In the genomic region with DNA sequence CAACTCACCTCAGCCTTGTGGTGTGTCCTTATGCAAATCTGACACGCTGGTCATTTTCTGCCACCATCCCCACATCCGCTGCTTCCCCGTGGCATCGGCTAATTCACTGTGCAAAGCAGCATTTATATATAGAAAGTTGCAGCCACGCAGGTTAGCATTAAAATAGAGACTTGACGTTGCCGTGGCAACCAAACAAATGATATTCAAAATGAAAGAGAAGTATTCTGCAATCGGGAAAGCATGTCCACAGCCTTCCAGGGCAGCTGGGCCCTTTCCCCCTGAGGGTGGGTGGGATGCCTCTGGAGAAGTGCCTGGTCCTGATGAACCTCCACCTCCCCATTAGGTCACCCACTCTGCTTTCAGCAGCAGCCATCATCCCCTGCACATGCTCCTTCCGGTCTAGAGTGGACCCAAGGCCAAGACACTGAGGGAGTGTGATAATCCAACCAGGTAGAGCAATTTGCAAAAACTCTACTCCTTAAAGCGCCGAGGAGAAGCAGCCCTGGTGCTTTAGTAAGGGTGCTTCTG, we compare ENCODE assay signal across 8 cellular contexts.
DNase-seq lines count a peak whose midpoint lies in the region; ATAC-seq, FAIRE-seq and TF ChIP-seq lines count a peak whose summit lies in the region.

No MANE protein-coding gene starts in this region.

- SMC1A ChIA-PET in GM12878 (lab: Charles Lee; ENCODE audit: uncharacterized antibody, unreplicated experiment) = interaction anchor here (0.8 kb wide), 1 partner anchor 13 kb away, joined by 4 read pairs; no protein-coding TSS in a partner anchor

- peak; percentile 21 to 84; a peak in 2 of 4 replicates for TF ChIP-seq EP300 in GM12878 (IDR thresholded peaks at IDR 0.05; ENCODE audit: borderline replicate concordance in 1 of 2, control insufficient read depth in 1 of 2, low read depth in 2 of 2, low read length in 2 of 2)

- peaks cover 31% of the 10 kb centered on the region for H3K4me1 Mint-ChIP-seq in stimulated activated effector memory CD8-positive, alpha-beta T cell treated with anti-CD3 and anti-CD28 coated beads, Interleukin-12 subunit alpha, Interleukin-12 subunit beta, amount 100 ng/mL, for 72 hours
- peaks cover 21% of the 10 kb centered on the region for H3K4me1 Mint-ChIP-seq in WTC11

- BruUV-seq in GM12878 (replicated peaks; lab: Mats Ljungman, UMichigan) = no TSS peak

- CTCF ChIA-PET in GM12878 (lab: Yijun Ruan, JAX) = no interaction called here
- CTCF ChIA-PET in WTC11 (lab: Charles Lee) = interaction anchor here (0.6 kb wide), 1 partner anchor 19 kb away, joined by 6 read pairs; no protein-coding TSS in a partner anchor

- no peaks in the 10 kb centered on the region for H3K9me3 Mint-ChIP-seq in stimulated activated effector memory CD8-positive, alpha-beta T cell treated with anti-CD3 and anti-CD28 coated beads, Interleukin-12 subunit alpha, Interleukin-12 subunit beta, amount 100 ng/mL, for 72 hours
- peaks cover 9% of the 10 kb centered on the region for H3K9me3 Mint-ChIP-seq in WTC11
- no peaks in the 10 kb centered on the region for H3K9me3 Mint-ChIP-seq in activated naive CD4-positive, alpha-beta T cell treated with anti-CD3 and anti-CD28 coated beads, Interleukin-2, amount 50 U/mL, for 72 hours

- DNase-seq in GM12878 (ENCODE audit: low read depth, low spot score) = peak; percentile 95
- no peak for DNase-seq in stimulated activated effector memory CD8-positive, alpha-beta T cell treated with anti-CD3 and anti-CD28 coated beads, Interleukin-12 subunit alpha, Interleukin-12 subunit beta, amount 100 ng/mL, for 72 hours (ENCODE audit: low spot score in 2 of 2)
- DNase-seq in WTC11 (ENCODE audit: low spot score) = no peak
- no peak for DNase-seq in SJCRH30
- DNase-seq in activated effector memory CD4-positive, alpha-beta T cell treated with Interleukin-2 at 50 U/mL for 16 hours = no peak
- no peak for DNase-seq in activated naive CD4-positive, alpha-beta T cell treated with anti-CD3 and anti-CD28 coated beads, Interleukin-2, amount 50 U/mL, for 72 hours (ENCODE audit: low spot score in 2 of 2)

- no peaks in the 10 kb centered on the region for H3K79me2 ChIP-seq in GM12878 (ENCODE audit: control insufficient read depth, insufficient read depth, low read length)

- no peak overlapping the region for H3K4me3 Mint-ChIP-seq in stimulated activated effector memory CD8-positive, alpha-beta T cell treated with anti-CD3 and anti-CD28 coated beads, Interleukin-12 subunit alpha, Interleukin-12 subunit beta, amount 100 ng/mL, for 72 hours
- H3K4me3 Mint-ChIP-seq in WTC11 = no peak overlapping the region

- H3K27ac Mint-ChIP-seq in stimulated activated effector memory CD8-positive, alpha-beta T cell treated with anti-CD3 and anti-CD28 coated beads, Interleukin-12 subunit alpha, Interleukin-12 subunit beta, amount 100 ng/mL, for 72 hours = peak overlapping the region; percentile 45
- H3K27ac Mint-ChIP-seq in WTC11 = no peak overlapping the region
- H3K27ac Mint-ChIP-seq in activated naive CD4-positive, alpha-beta T cell treated with anti-CD3 and anti-CD28 coated beads, Interleukin-2, amount 50 U/mL, for 72 hours = no peak overlapping the region

- intact Hi-C loops in GM12878 (cut with micrococcal nuclease; ENCODE audit: unreplicated experiment) = loop anchor here (2.0 kb wide), 1 partner anchor 19 kb away; no protein-coding TSS in a partner anchor

- peak; percentile 88 for FAIRE-seq in GM12878 (lab: Jason Lieb, UNC)

- H3K27ac ChIP-seq in GM12878 (ENCODE audit: control insufficient read depth, insufficient read depth) (peak overlapping the region; percentile 18; the same call in 1 of the 2 replicates), SJCRH30 (no peak overlapping the region)

- no peak for TF ChIP-seq CTCF in GM12878 (IDR thresholded peaks at IDR 0.05 in 2 of 3, conservative IDR thresholded peaks at IDR 0.05 in 1 of 3; ENCODE audit: control insufficient read depth in 2 of 3, extremely low read depth in 1 of 3, insufficient read depth in 1 of 3, low read depth in 3 of 3, low read length in 3 of 3)
- TF ChIP-seq CTCF in WTC11 (IDR thresholded peaks at IDR 0.05) = no peak

- H3K36me3 Mint-ChIP-seq in stimulated activated effector memory CD8-positive, alpha-beta T cell treated with anti-CD3 and anti-CD28 coated beads, Interleukin-12 subunit alpha, Interleukin-12 subunit beta, amount 100 ng/mL, for 72 hours = no peaks in the 10 kb centered on the region
- H3K36me3 Mint-ChIP-seq in WTC11 = no peaks in the 10 kb centered on the region; the same call in 1 of the 2 replicates
- no peaks in the 10 kb centered on the region for H3K36me3 Mint-ChIP-seq in activated naive CD4-positive, alpha-beta T cell treated with anti-CD3 and anti-CD28 coated beads, Interleukin-2, amount 50 U/mL, for 72 hours

- H3K4me1 ChIP-seq in GM12878 (ENCODE audit: control insufficient read depth, insufficient read depth, low read length) (peaks cover 51% of the 10 kb centered on the region), SJCRH30 (no peaks in the 10 kb centered on the region)

- 12% methylated on average over 11 of the region's 11 CpGs for WGBS in GM12878 (ENCODE audit: insufficient coverage, insufficient replicate concordance, low lambda C conversion rate, missing lambda C conversion rate)

- H2AFZ ChIP-seq in GM12878 (ENCODE audit: control insufficient read depth, low read depth, low read length) = peak overlapping the region; percentile 10; the same call in 1 of the 2 replicates

- no peaks in the 10 kb centered on the region for H3K27me3 ChIP-seq in GM12878 (replicated peaks in 1 of 2; ENCODE audit: control insufficient read depth in 2 of 2, insufficient read depth in 2 of 2, low read length in 1 of 2)
- H3K27me3 ChIP-seq in SJCRH30 = no peaks in the 10 kb centered on the region

- TF ChIP-seq RAD21 in GM12878 (IDR thresholded peaks at IDR 0.05; ENCODE audit: insufficient read depth, low read depth, low read length) = no peak

- H3K4me2 ChIP-seq in GM12878 (ENCODE audit: control insufficient read depth, insufficient read depth) = peak overlapping the region; percentile 49

- POLR2A ChIA-PET in GM12878 (lab: Charles Lee) (no interaction called here), WTC11 (lab: Charles Lee) (no interaction called here)

- RAD21 ChIA-PET in GM12878 (lab: Charles Lee; ENCODE audit: unreplicated experiment) = no interaction called here

- TF ChIP-seq POLR2A in GM12878 (IDR thresholded peaks at IDR 0.05; ENCODE audit: low read depth, low read length) = no peak

- H3K9me3 ChIP-seq in GM12878 (replicated peaks; ENCODE audit: control insufficient read depth, insufficient read depth, low read length) (no peaks in the 10 kb centered on the region; the same call in 2 of the 3 replicates), SJCRH30 (replicated peaks) (no peaks in the 10 kb centered on the region)

- no peaks in the 10 kb centered on the region for H3K36me3 ChIP-seq in GM12878 (ENCODE audit: control insufficient read depth in 2 of 2, insufficient read depth in 2 of 2, low read length in 1 of 2)
- no peaks in the 10 kb centered on the region for H3K36me3 ChIP-seq in SJCRH30

- H3K4me3 ChIP-seq in GM12878 = no peak overlapping the region
- H3K4me3 ChIP-seq in SJCRH30 = no peak overlapping the region

- no peaks in the 10 kb centered on the region; the same call in 1 of the 2 replicates for H3K27me3 Mint-ChIP-seq in WTC11 (ENCODE audit: low read depth)

- in situ Hi-C loops in GM12878 (cut with MboI) = no loop called here

- no peak overlapping the region for H3K9ac ChIP-seq in GM12878 (ENCODE audit: control insufficient read depth, insufficient read depth, low read length)

- H4K20me1 ChIP-seq in GM12878 (ENCODE audit: control insufficient read depth, insufficient read depth) = no peaks in the 10 kb centered on the region

- ATAC-seq in GM19328 (IDR thresholded peaks at IDR 0.05; ENCODE audit: unreplicated experiment) = peak; percentile 77
- ATAC-seq in HG02981 (IDR thresholded peaks at IDR 0.05; ENCODE audit: unreplicated experiment) = peak; percentile 85
- ATAC-seq in GM12878 = peak; percentile 90
- peak; percentile 69 for ATAC-seq in stimulated activated effector memory CD8-positive, alpha-beta T cell treated with anti-CD3 and anti-CD28 coated beads, Interleukin-12 subunit alpha, Interleukin-12 subunit beta, amount 100 ng/mL, for 72 hours
- no peak for ATAC-seq in WTC11
- no peak for ATAC-seq in activated naive CD4-positive, alpha-beta T cell treated with anti-CD3 and anti-CD28 coated beads, Interleukin-2, amount 50 U/mL, for 72 hours

TF ChIP-seq in GM12878, 131 proteins besides CTCF, POLR2A, EP300 and RAD21 (continues in another document):
- TF ChIP-seq CHD1 (IDR thresholded peaks at IDR 0.05; ENCODE audit: low read depth, low read length) (no peak), SP1 (IDR thresholded peaks at IDR 0.05; ENCODE audit: low read depth, low read length) (no peak), MTA2 (IDR thresholded peaks at IDR 0.05; ENCODE audit: low read depth) (no peak), SIN3A (IDR thresholded peaks at IDR 0.05; ENCODE audit: low read depth, low read length) (no peak), E2F4 (IDR thresholded peaks at IDR 0.05; ENCODE audit: low read depth, low read length) (no peak), TARDBP (IDR thresholded peaks at IDR 0.05; ENCODE audit: borderline replicate concordance) (no peak)

TF ChIP-seq in WTC11, 78 proteins besides CTCF, POLR2A, EP300 and RAD21 (continues in another document):
- TF ChIP-seq, protein P1, sequence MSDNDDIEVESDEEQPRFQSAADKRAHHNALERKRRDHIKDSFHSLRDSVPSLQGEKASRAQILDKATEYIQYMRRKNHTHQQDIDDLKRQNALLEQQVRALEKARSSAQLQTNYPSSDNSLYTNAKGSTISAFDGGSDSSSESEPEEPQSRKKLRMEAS (CRISPR knock-in tag; IDR thresholded peaks at IDR 0.05) = no peak
- TF ChIP-seq RORB (CRISPR knock-in tag; IDR thresholded peaks at IDR 0.05) = no peak
- no peak for TF ChIP-seq FOXK1 (CRISPR knock-in tag; IDR thresholded peaks at IDR 0.05)
- TF ChIP-seq CBFB (CRISPR knock-in tag; IDR thresholded peaks at IDR 0.05; ENCODE audit: low read depth) = no peak
- no peak for TF ChIP-seq EMX1 (CRISPR knock-in tag; IDR thresholded peaks at IDR 0.05)
- no peak for TF ChIP-seq JAZF1 (CRISPR knock-in tag; IDR thresholded peaks at IDR 0.05)
- TF ChIP-seq ELF4 (CRISPR knock-in tag; IDR thresholded peaks at IDR 0.05; ENCODE audit: low read depth) = no peak
- no peak for TF ChIP-seq MXD4 (CRISPR knock-in tag; IDR thresholded peaks at IDR 0.05; ENCODE audit: borderline replicate concordance)
- TF ChIP-seq, protein P2, sequence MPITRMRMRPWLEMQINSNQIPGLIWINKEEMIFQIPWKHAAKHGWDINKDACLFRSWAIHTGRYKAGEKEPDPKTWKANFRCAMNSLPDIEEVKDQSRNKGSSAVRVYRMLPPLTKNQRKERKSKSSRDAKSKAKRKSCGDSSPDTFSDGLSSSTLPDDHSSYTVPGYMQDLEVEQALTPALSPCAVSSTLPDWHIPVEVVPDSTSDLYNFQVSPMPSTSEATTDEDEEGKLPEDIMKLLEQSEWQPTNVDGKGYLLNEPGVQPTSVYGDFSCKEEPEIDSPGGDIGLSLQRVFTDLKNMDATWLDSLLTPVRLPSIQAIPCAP (CRISPR knock-in tag; IDR thresholded peaks at IDR 0.05) = no peak
- TF ChIP-seq ZNF423 (CRISPR knock-in tag; IDR thresholded peaks at IDR 0.05) = no peak
- TF ChIP-seq SP1 (CRISPR knock-in tag; conservative IDR thresholded peaks at IDR 0.05) = no peak

Comparison
In these comparisons a context has a peak if more than half of its experiments do, and no peak if none do; other contexts are left out.
1. ATAC-seq: peak in GM19328 (single experiment), HG02981 (single experiment), GM12878 (single experiment) and stimulated activated effector memory CD8-positive, alpha-beta T cell treated with anti-CD3 and anti-CD28 coated beads, Interleukin-12 subunit alpha, Interleukin-12 subunit beta, amount 100 ng/mL, for 72 hours (single experiment); none in WTC11 (single experiment) and activated naive CD4-positive, alpha-beta T cell treated with anti-CD3 and anti-CD28 coated beads, Interleukin-2, amount 50 U/mL, for 72 hours (0 of 2).